In the genomic region with DNA sequence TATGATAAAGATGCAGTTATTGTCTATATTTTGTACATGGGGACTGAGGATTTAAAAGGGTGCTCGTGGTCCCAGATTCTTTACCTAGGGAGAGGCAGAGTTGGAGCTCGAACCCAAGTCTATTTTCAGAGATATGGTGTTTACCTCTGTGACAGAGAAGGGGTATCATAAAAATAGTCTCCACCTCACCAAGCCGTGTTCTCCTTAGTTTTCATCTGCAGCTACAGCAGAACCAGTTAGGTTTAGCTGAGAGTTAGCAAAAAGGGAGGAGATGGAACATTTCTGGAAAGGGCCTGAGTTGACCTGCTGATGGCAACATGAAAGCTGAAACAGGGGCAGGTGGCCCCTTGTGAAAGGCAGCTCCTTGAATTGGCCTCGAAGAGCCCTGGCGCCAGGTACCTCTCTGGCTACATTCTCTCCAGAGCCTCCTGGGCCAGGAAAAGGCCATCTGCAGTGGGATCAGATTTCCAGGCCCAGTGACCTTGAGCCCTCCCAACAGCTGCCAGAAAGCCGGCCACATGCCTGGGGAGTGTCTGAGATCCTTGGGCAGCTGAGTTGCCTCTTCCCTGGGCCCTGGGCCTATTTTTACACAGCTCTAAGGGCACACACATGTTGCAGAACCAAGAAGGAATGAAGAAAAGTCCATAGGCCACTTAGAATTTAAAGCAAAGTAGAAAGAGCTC, we compare ENCODE assay signal across 17 cellular contexts.
DNase-seq lines count a peak whose midpoint lies in the region; TF ChIP-seq lines count a peak whose summit lies in the region.
"Had no signal": no experiment of that assay in that cellular context is flagged by ENCODE, and none has a peak within 500 bp of the region (broad histone marks: within the 10 kb centered on the region; RNA-seq: fewer than 3 reads in every experiment).

No MANE protein-coding gene starts in this region.

- H3K4me3 ChIP-seq in SJCRH30, result no peak overlapping the region
- H3K4me3 ChIP-seq in cardiac muscle cell, result no peak overlapping the region
- H3K4me3 ChIP-seq in skeletal muscle cell (ENCODE audit: low read depth, low read length), result no peak overlapping the region
- H3K4me3 ChIP-seq: breast epithelium, GM12878 had no signal

- peak overlapping the region; percentile 82 for H3K27ac ChIP-seq in SJCRH30
- H3K27ac ChIP-seq in cardiac muscle cell, result peak overlapping the region; percentile 38
- H3K27ac ChIP-seq: C4-2B had no signal

- no peaks in the 10 kb centered on the region for H3K27me3 ChIP-seq in SJCRH30
- H3K27me3 ChIP-seq in cardiac muscle cell, result no peaks in the 10 kb centered on the region
- H3K27me3 ChIP-seq: breast epithelium had no signal

- DNase-seq in GM03348 (ENCODE audit: low spot score) (peak; percentile 38), SJCRH30 (peak; percentile 91 to 95), cardiac muscle cell (ENCODE audit: low read depth in 1 of 2, low spot score in 1 of 2) (peak in 1 of 2 donors; percentile 70), skeletal muscle cell (ENCODE audit: low read depth) (peak; percentile 26), SHP77 (lab: John Stamatoyannopoulos, UW) (no peak), NCI-H510A (lab: John Stamatoyannopoulos, UW) (no peak), Kasumi-1 (lab: John Stamatoyannopoulos, UW) (no peak)
- DNase-seq: activated naive CD4-positive, alpha-beta T cell treated with anti-CD3 and anti-CD28 coated beads, Interleukin-2, amount 10 ng/mL, durations not matched to agents 7 days and 5 days; effector memory CD4-positive, alpha-beta T cell; EL; H7; NCI-H226; nucleus accumbens; stimulated activated naive CD4-positive, alpha-beta T cell treated with Interleukin-2 at 50 U/mL for 16 hours had no signal

- H3K36me3 ChIP-seq in SJCRH30, result peaks cover 7% of the 10 kb centered on the region; the same call in 1 of the 2 replicates
- H3K36me3 ChIP-seq in cardiac muscle cell, result no peaks in the 10 kb centered on the region
- H3K36me3 ChIP-seq: breast epithelium had no signal

- no peak for TF ChIP-seq CTCF in cardiac muscle cell (IDR thresholded peaks at IDR 0.05; ENCODE audit: low read depth, low read length)

- H3K4me1 ChIP-seq in SJCRH30 (peaks cover 70% of the 10 kb centered on the region), cardiac muscle cell (ENCODE audit: low read depth) (peaks cover 20% of the 10 kb centered on the region)
- H3K4me1 ChIP-seq: breast epithelium had no signal

- H3K9me3 ChIP-seq in SJCRH30 (replicated peaks), result peaks cover 5% of the 10 kb centered on the region; the same call in 1 of the 2 replicates
- H3K9me3 ChIP-seq in cardiac muscle cell (ENCODE audit: low read depth), result no peaks in the 10 kb centered on the region
- H3K9me3 ChIP-seq: breast epithelium had no signal

Comparison
In these comparisons a context has a peak if more than half of its experiments do, and no peak if none do; other contexts are left out.
1. DNase-seq: peak in GM03348 (single experiment), SJCRH30 (2 of 2) and skeletal muscle cell (single experiment); none in SHP77 (0 of 2), NCI-H510A (single experiment) and Kasumi-1 (0 of 2).